ENCODE assay signal across 12 cellular contexts in the genomic region with DNA sequence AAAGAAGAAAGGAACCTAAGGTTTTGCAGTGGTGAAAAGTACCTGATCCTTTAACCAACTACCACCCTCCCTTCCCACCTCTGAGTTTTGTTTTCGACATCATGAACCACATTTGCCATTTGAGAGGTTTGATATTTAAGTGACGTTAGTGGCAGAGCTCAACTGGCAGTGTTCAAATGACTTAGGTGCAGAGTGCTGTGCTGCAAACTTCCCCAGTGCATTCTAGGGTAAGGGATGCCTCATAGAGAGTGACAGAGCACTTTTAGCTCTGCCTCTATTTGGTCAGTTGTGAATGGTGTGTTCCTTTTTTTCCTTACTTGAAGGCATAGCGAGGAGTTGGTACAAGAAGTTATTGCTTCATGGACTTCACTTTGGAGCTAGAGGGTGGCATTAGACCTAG. TPM values are rescaled to one million over a fixed set of nuclear protein-coding genes. Genes with fewer than 3 reads are reported as not detected.
DNase-seq lines count a peak whose midpoint lies in the region; ATAC-seq, FAIRE-seq and TF ChIP-seq lines count a peak whose summit lies in the region.
"Had no signal": no experiment of that assay in that cellular context is flagged by ENCODE, and none has a peak within 500 bp of the region (broad histone marks: within the 10 kb centered on the region; RNA-seq: fewer than 3 reads in every experiment).

No MANE protein-coding gene starts in this region.

- TF ChIP-seq CTCF in A549 (IDR thresholded peaks at IDR 0.05) = no peak
- TF ChIP-seq CTCF in CD14-positive monocyte (IDR thresholded peaks at IDR 0.05) = no peak

- POLR2A ChIA-PET in A549 (lab: Yijun Ruan, JAX) = no interaction called here
- POLR2A ChIA-PET in naive thymus-derived CD4-positive, alpha-beta T cell (lab: Charles Lee) = interaction anchor here (1.2 to 1.4 kb wide), 2 partner anchors 9 to 18 kb away, joined by 4 to 6 read pairs; no protein-coding TSS in a partner anchor

- no peaks in the 10 kb centered on the region for H3K36me3 ChIP-seq in naive thymus-derived CD4-positive, alpha-beta T cell (ENCODE audit: control insufficient read depth in 2 of 3, insufficient read depth in 3 of 3, low read length in 3 of 3)
- H3K36me3 ChIP-seq: adrenal gland had no signal

- peak overlapping the region; percentile 70; the same call in 2 of the 3 replicates for H3K4me2 ChIP-seq in A549

- H3K27ac Mint-ChIP-seq in CD14-positive monocyte = peak overlapping the region in 3 of 7 donors; percentile 26 to 77 (median 63)
- H3K27ac Mint-ChIP-seq in activated T-cell treated with anti-CD3 and anti-CD28 coated beads, Interleukin-2, amount 50 U/mL, for 72 hours = peak overlapping the region; percentile 87
- peak overlapping the region in 4 of 9 donors; percentile 11 to 64 (median 30) for H3K27ac Mint-ChIP-seq in naive thymus-derived CD4-positive, alpha-beta T cell
- H3K27ac Mint-ChIP-seq: nephron progenitor cell had no signal

- H3K4me1 Mint-ChIP-seq in CD14-positive monocyte = peaks cover 41% of the 10 kb centered on the region
- H3K4me1 Mint-ChIP-seq in activated T-cell treated with anti-CD3 and anti-CD28 coated beads, Interleukin-2, amount 50 U/mL, for 72 hours (ENCODE audit: low read depth) = peaks cover 89% of the 10 kb centered on the region
- H3K4me1 Mint-ChIP-seq in naive thymus-derived CD4-positive, alpha-beta T cell = peaks cover 61 to 95% (median 85%) of the 10 kb centered on the region in 7 donors

- peaks cover 0 to 4% (median 0%) of the 10 kb centered on the region in 7 donors for H3K9me3 Mint-ChIP-seq in CD14-positive monocyte
- no peaks in the 10 kb centered on the region for H3K9me3 Mint-ChIP-seq in activated T-cell treated with anti-CD3 and anti-CD28 coated beads, Interleukin-2, amount 50 U/mL, for 72 hours
- H3K9me3 Mint-ChIP-seq in naive thymus-derived CD4-positive, alpha-beta T cell = no peaks in the 10 kb centered on the region
- H3K9me3 Mint-ChIP-seq: nephron progenitor cell had no signal

- no peaks in the 10 kb centered on the region for H3K9me3 ChIP-seq in A549
- no peaks in the 10 kb centered on the region for H3K9me3 ChIP-seq in naive thymus-derived CD4-positive, alpha-beta T cell (ENCODE audit: control insufficient read depth in 2 of 3, low read length in 3 of 3)
- H3K9me3 ChIP-seq: adrenal gland had no signal

- H3K4me3 Mint-ChIP-seq in CD14-positive monocyte = peak overlapping the region in 1 of 2 donors; percentile 9
- peak overlapping the region; percentile 62 to 94 for H3K4me3 Mint-ChIP-seq in activated T-cell treated with anti-CD3 and anti-CD28 coated beads, Interleukin-2, amount 50 U/mL, for 72 hours
- H3K4me3 Mint-ChIP-seq in naive thymus-derived CD4-positive, alpha-beta T cell = peak overlapping the region in 2 of 10 donors; percentile 6 to 9
- H3K4me3 Mint-ChIP-seq: nephron progenitor cell had no signal

- intact Hi-C loops in CD14-positive monocyte (cut with micrococcal nuclease) = no loop called here
- intact Hi-C loops in naive thymus-derived CD4-positive, alpha-beta T cell (cut with micrococcal nuclease) = loop anchor here (1.0 to 2.0 kb wide), 3 partner anchors 10 to 16 kb away; a partner anchor contains a TSS

- H3K27me3 ChIP-seq in naive thymus-derived CD4-positive, alpha-beta T cell (ENCODE audit: control insufficient read depth in 2 of 2, insufficient read depth in 2 of 2, low read length in 2 of 2) = no peaks in the 10 kb centered on the region
- H3K27me3 ChIP-seq: adrenal gland; BLaER1 treated with 17β-estradiol and CSF1 and Interleukin-3, amounts not matched to agents 10 nM and 100 nM had no signal

- FAIRE-seq in A549 (lab: Jason Lieb, UNC) = no peak
- FAIRE-seq: frontal cortex had no signal

- TF ChIP-seq POLR2A in A549 (IDR thresholded peaks at IDR 0.05; ENCODE audit: low read length) = no peak

- peaks cover 33% of the 10 kb centered on the region for H3K4me1 ChIP-seq in A549
- peaks cover 8 to 27% of the 10 kb centered on the region in 2 donors for H3K4me1 ChIP-seq in naive thymus-derived CD4-positive, alpha-beta T cell (ENCODE audit: control insufficient read depth in 2 of 2, insufficient read depth in 2 of 2, low read length in 2 of 2)

- TF ChIP-seq RAD21 in A549 (conservative IDR thresholded peaks at IDR 0.05 in 1 of 2, IDR thresholded peaks at IDR 0.05 in 1 of 2) = no peak

- no peak for TF ChIP-seq EP300 in A549 (IDR thresholded peaks at IDR 0.05)

- no peak overlapping the region for H3K4me3 ChIP-seq in A549
- no peak overlapping the region for H3K4me3 ChIP-seq in naive thymus-derived CD4-positive, alpha-beta T cell (ENCODE audit: low read length)
- H3K4me3 ChIP-seq: adrenal gland; BLaER1 treated with 17β-estradiol and CSF1 and Interleukin-3, amounts not matched to agents 10 nM and 100 nM had no signal

- no peak for DNase-seq in A549 (ENCODE audit: low read depth in 1 of 2, low spot score in 1 of 2)
- peak; percentile 57 for DNase-seq in CD14-positive monocyte (ENCODE audit: low spot score)
- peak; percentile 71 for DNase-seq in activated T-cell treated with anti-CD3 and anti-CD28 coated beads, Interleukin-2, amount 50 U/mL, for 72 hours
- peak in 3 of 9 donors; percentile 15 to 32 (median 28) for DNase-seq in naive thymus-derived CD4-positive, alpha-beta T cell
- DNase-seq in NCI-H2029 (lab: John Stamatoyannopoulos, UW) = no peak
- DNase-seq in amygdala (lab: John Stamatoyannopoulos, UW) = no peak
- DNase-seq: adrenal gland, MM.1S, nephron progenitor cell had no signal

- peaks cover 0 to 2% (median 0%) of the 10 kb centered on the region in 3 donors for H3K27me3 Mint-ChIP-seq in CD14-positive monocyte (ENCODE audit: low read depth in 3 of 3)
- no peaks in the 10 kb centered on the region for H3K27me3 Mint-ChIP-seq in activated T-cell treated with anti-CD3 and anti-CD28 coated beads, Interleukin-2, amount 50 U/mL, for 72 hours (ENCODE audit: low read depth)
- H3K27me3 Mint-ChIP-seq in naive thymus-derived CD4-positive, alpha-beta T cell = no peaks in the 10 kb centered on the region

- H3K36me3 Mint-ChIP-seq in CD14-positive monocyte = peaks cover 14 to 19% of the 10 kb centered on the region in 2 donors
- peaks cover 3% of the 10 kb centered on the region in 2 donors for H3K36me3 Mint-ChIP-seq in activated T-cell treated with anti-CD3 and anti-CD28 coated beads, Interleukin-2, amount 50 U/mL, for 72 hours (ENCODE audit: insufficient read depth in 2 of 2)
- peaks cover 0 to 13% (median 5%) of the 10 kb centered on the region in 5 donors for H3K36me3 Mint-ChIP-seq in naive thymus-derived CD4-positive, alpha-beta T cell

- CTCF ChIA-PET in A549 (lab: Yijun Ruan, JAX) = interaction anchor here (1.0 to 2.4 kb wide), 5 partner anchors 8 to 77 kb away, joined by 3 to 9 read pairs (median 5); no protein-coding TSS in a partner anchor
- CTCF ChIA-PET in naive thymus-derived CD4-positive, alpha-beta T cell (lab: Charles Lee) = interaction anchor here (1.3 to 1.4 kb wide), 2 partner anchors 17 to 48 kb away, joined by 3 to 4 read pairs; no protein-coding TSS in a partner anchor

- peak in 1 of 2 experiments; percentile 43; a peak in 3 of 6 replicates for ATAC-seq in A549
- ATAC-seq in activated T-cell treated with anti-CD3 and anti-CD28 coated beads, Interleukin-2, amount 50 U/mL, for 72 hours (replicated peaks in 1 of 2) = peak; percentile 86 to 90
- ATAC-seq in naive thymus-derived CD4-positive, alpha-beta T cell = peak; percentile 84
- no peak for ATAC-seq in GM21717 (IDR thresholded peaks at IDR 0.05; ENCODE audit: unreplicated experiment)

- WGBS in A549 (ENCODE audit: missing lambda C conversion rate) = 77% methylated on average over 3 of the region's 3 CpGs

- no peak overlapping the region for H3K27ac ChIP-seq in A549
- H3K27ac ChIP-seq in naive thymus-derived CD4-positive, alpha-beta T cell (ENCODE audit: low read depth, low read length) = no peak overlapping the region
- H3K27ac ChIP-seq: BLaER1 treated with 17β-estradiol and CSF1 and Interleukin-3, amounts not matched to agents 10 nM and 100 nM had no signal

TF ChIP-seq in A549, 52 proteins besides CTCF, POLR2A, EP300 and RAD21:
- no peak for TF ChIP-seq ZFP36 (IDR thresholded peaks at IDR 0.05; ENCODE audit: borderline replicate concordance, partially characterized antibody)
- TF ChIP-seq RCOR1 (IDR thresholded peaks at IDR 0.05; ENCODE audit: low read depth, low read length) = no peak
- no peak for TF ChIP-seq HEYL (CRISPR knock-in tag; IDR thresholded peaks at IDR 0.05)
- TF ChIP-seq SMC3 (IDR thresholded peaks at IDR 0.05) = no peak
- no peak for TF ChIP-seq FOSL2 (IDR thresholded peaks at IDR 0.05)
- TF ChIP-seq FOSL2 (CRISPR knock-in tag; IDR thresholded peaks at IDR 0.05) = no peak
- TF ChIP-seq HOXA7 (CRISPR knock-in tag; IDR thresholded peaks at IDR 0.05) = no peak
- no peak for TF ChIP-seq GATA3 (IDR thresholded peaks at IDR 0.05; ENCODE audit: borderline replicate concordance)
- TF ChIP-seq, protein P1, sequence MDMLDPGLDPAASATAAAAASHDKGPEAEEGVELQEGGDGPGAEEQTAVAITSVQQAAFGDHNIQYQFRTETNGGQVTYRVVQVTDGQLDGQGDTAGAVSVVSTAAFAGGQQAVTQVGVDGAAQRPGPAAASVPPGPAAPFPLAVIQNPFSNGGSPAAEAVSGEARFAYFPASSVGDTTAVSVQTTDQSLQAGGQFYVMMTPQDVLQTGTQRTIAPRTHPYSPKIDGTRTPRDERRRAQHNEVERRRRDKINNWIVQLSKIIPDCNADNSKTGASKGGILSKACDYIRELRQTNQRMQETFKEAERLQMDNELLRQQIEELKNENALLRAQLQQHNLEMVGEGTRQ (IDR thresholded peaks at IDR 0.05) = no peak
- TF ChIP-seq, protein P2, sequence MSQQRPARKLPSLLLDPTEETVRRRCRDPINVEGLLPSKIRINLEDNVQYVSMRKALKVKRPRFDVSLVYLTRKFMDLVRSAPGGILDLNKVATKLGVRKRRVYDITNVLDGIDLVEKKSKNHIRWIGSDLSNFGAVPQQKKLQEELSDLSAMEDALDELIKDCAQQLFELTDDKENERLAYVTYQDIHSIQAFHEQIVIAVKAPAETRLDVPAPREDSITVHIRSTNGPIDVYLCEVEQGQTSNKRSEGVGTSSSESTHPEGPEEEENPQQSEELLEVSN (IDR thresholded peaks at IDR 0.05; ENCODE audit: borderline replicate concordance, low read depth) = no peak
- no peak for TF ChIP-seq RARB (CRISPR knock-in tag; IDR thresholded peaks at IDR 0.05)

RNA-seq across cellular contexts. Expression of a gene that starts 9.4 kb away (rescaled TPM):
- 25.2 and 29.2 TPM in 2 replicates for polyA plus RNA-seq in A549 (2011; rRNA removed)
- 7.3 and 8.2 TPM in 2 replicates for polyA plus RNA-seq in A549 (2012; cell fraction: cytosol; rRNA removed)
- polyA plus RNA-seq in A549 (2012; cell fraction: nucleus; rRNA removed) = 6.5 and 10.4 TPM in 2 replicates
- polyA plus RNA-seq in A549 (2017; fragmentation: RNase III; extraction: RNeasy Plus Mini Kit Qiagen cat#74134 plus additional on column Dnase treatment) = 20.1 to 29.2 TPM (median 28.6 TPM) in 3 replicates
- polyA minus RNA-seq in A549 (2011; rRNA and poly(A)+ RNA removed) = 22.2 and 40.0 TPM in 2 replicates
- 10 to 100 TPM; 10.2 to 11.5 TPM for polyA plus RNA-seq in CD14-positive monocyte
- total RNA-seq in activated T-cell treated with anti-CD3 and anti-CD28 coated beads, Interleukin-2, amount 50 U/mL, for 72 hours = 10 to 100 TPM; 29.6 to 43.5 TPM
- total RNA-seq in naive thymus-derived CD4-positive, alpha-beta T cell = 10 to 100 TPM; 36.1 to 88.3 (median 68.4) TPM
- polyA plus RNA-seq in naive thymus-derived CD4-positive, alpha-beta T cell = 10 to 100 TPM; 12.8 to 16.3 TPM

Comparison
In these comparisons a context has a peak if more than half of its experiments do, and no peak if none do; other contexts are left out.
1. DNase-seq: peak in CD14-positive monocyte (single experiment) and activated T-cell treated with anti-CD3 and anti-CD28 coated beads, Interleukin-2, amount 50 U/mL, for 72 hours (2 of 2); none in A549 (0 of 2), NCI-H2029 (single experiment) and amygdala (0 of 56).
2. intact Hi-C loops: an anchor here in naive thymus-derived CD4-positive, alpha-beta T cell (1.0 to 2.0 kb wide); none called in CD14-positive monocyte.